In the genomic region with DNA sequence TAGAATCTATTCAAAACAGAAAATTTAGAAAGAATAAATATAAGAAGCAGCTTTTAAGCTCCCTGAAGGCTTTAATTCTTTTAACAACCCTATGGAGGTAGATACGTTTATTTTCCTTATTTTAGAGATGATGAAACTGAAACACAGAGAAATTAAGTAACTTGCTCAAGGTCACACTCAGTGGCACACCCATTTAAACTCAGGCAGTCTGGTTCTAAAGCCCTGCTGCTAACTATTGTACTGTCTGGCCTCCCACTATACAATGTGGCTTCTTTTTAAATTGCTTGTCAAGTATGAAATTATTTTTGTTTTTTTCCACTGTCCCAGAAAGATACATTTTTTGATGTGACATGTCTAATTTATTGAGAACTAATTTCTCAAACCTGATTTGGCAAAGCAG, we compare ENCODE assay signal across 2 cellular contexts.
TF ChIP-seq lines count a peak whose summit lies in the region.

No MANE protein-coding gene starts in this region.

TF ChIP-seq in SK-N-SH, 30 proteins besides CTCF, POLR2A, EP300 and RAD21:
- TF ChIP-seq, protein P1, sequence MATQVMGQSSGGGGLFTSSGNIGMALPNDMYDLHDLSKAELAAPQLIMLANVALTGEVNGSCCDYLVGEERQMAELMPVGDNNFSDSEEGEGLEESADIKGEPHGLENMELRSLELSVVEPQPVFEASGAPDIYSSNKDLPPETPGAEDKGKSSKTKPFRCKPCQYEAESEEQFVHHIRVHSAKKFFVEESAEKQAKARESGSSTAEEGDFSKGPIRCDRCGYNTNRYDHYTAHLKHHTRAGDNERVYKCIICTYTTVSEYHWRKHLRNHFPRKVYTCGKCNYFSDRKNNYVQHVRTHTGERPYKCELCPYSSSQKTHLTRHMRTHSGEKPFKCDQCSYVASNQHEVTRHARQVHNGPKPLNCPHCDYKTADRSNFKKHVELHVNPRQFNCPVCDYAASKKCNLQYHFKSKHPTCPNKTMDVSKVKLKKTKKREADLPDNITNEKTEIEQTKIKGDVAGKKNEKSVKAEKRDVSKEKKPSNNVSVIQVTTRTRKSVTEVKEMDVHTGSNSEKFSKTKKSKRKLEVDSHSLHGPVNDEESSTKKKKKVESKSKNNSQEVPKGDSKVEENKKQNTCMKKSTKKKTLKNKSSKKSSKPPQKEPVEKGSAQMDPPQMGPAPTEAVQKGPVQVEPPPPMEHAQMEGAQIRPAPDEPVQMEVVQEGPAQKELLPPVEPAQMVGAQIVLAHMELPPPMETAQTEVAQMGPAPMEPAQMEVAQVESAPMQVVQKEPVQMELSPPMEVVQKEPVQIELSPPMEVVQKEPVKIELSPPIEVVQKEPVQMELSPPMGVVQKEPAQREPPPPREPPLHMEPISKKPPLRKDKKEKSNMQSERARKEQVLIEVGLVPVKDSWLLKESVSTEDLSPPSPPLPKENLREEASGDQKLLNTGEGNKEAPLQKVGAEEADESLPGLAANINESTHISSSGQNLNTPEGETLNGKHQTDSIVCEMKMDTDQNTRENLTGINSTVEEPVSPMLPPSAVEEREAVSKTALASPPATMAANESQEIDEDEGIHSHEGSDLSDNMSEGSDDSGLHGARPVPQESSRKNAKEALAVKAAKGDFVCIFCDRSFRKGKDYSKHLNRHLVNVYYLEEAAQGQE (IDR thresholded peaks at IDR 0.05; ENCODE audit: low read depth, low read length): no peak
- TF ChIP-seq SMC3 (IDR thresholded peaks at IDR 0.05; ENCODE audit: low read depth, low read length): no peak
- no peak for TF ChIP-seq GABPA (IDR thresholded peaks at IDR 0.05; ENCODE audit: low read depth)
- TF ChIP-seq, protein P2, sequence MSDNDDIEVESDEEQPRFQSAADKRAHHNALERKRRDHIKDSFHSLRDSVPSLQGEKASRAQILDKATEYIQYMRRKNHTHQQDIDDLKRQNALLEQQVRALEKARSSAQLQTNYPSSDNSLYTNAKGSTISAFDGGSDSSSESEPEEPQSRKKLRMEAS (IDR thresholded peaks at IDR 0.05; ENCODE audit: low read depth): no peak
- no peak for TF ChIP-seq CHD2 (IDR thresholded peaks at IDR 0.05; ENCODE audit: low read length, partially characterized antibody)
- no peak for TF ChIP-seq YY1 (IDR thresholded peaks at IDR 0.05; ENCODE audit: low read depth)
- TF ChIP-seq, protein P3, sequence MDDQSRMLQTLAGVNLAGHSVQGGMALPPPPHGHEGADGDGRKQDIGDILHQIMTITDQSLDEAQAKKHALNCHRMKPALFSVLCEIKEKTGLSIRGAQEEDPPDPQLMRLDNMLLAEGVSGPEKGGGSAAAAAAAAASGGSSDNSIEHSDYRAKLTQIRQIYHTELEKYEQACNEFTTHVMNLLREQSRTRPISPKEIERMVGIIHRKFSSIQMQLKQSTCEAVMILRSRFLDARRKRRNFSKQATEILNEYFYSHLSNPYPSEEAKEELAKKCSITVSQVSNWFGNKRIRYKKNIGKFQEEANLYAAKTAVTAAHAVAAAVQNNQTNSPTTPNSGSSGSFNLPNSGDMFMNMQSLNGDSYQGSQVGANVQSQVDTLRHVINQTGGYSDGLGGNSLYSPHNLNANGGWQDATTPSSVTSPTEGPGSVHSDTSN (IDR thresholded peaks at IDR 0.05): no peak
- TF ChIP-seq MXI1 (IDR thresholded peaks at IDR 0.05; ENCODE audit: low read depth, low read length): no peak
- TF ChIP-seq, protein P4, sequence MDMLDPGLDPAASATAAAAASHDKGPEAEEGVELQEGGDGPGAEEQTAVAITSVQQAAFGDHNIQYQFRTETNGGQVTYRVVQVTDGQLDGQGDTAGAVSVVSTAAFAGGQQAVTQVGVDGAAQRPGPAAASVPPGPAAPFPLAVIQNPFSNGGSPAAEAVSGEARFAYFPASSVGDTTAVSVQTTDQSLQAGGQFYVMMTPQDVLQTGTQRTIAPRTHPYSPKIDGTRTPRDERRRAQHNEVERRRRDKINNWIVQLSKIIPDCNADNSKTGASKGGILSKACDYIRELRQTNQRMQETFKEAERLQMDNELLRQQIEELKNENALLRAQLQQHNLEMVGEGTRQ (IDR thresholded peaks at IDR 0.05; ENCODE audit: borderline replicate concordance, low read depth, low read length): no peak

TF ChIP-seq in SK-N-SH treated with all-trans-retinoic acid at 6 μM for 48 hours, 23 proteins besides CTCF, POLR2A, EP300 and RAD21 (continued from another document):
- no peak for TF ChIP-seq CSDC2 (CRISPR knock-in tag; IDR thresholded peaks at IDR 0.05)
- TF ChIP-seq ZFP30 (CRISPR knock-in tag; IDR thresholded peaks at IDR 0.05): no peak
- no peak for TF ChIP-seq ARNTL (CRISPR knock-in tag; IDR thresholded peaks at IDR 0.05; ENCODE audit: borderline replicate concordance, low read depth)
- TF ChIP-seq TCF4 (CRISPR knock-in tag; IDR thresholded peaks at IDR 0.05; ENCODE audit: borderline replicate concordance): no peak
- no peak for TF ChIP-seq SNAI2 (CRISPR knock-in tag; IDR thresholded peaks at IDR 0.05)
- no peak for TF ChIP-seq ZNF565 (CRISPR knock-in tag; conservative IDR thresholded peaks at IDR 0.05; ENCODE audit: low read depth)
- TF ChIP-seq ESRRG (CRISPR knock-in tag; IDR thresholded peaks at IDR 0.05): no peak
- no peak for TF ChIP-seq RARB (CRISPR knock-in tag; IDR thresholded peaks at IDR 0.05)
- TF ChIP-seq, protein P5, sequence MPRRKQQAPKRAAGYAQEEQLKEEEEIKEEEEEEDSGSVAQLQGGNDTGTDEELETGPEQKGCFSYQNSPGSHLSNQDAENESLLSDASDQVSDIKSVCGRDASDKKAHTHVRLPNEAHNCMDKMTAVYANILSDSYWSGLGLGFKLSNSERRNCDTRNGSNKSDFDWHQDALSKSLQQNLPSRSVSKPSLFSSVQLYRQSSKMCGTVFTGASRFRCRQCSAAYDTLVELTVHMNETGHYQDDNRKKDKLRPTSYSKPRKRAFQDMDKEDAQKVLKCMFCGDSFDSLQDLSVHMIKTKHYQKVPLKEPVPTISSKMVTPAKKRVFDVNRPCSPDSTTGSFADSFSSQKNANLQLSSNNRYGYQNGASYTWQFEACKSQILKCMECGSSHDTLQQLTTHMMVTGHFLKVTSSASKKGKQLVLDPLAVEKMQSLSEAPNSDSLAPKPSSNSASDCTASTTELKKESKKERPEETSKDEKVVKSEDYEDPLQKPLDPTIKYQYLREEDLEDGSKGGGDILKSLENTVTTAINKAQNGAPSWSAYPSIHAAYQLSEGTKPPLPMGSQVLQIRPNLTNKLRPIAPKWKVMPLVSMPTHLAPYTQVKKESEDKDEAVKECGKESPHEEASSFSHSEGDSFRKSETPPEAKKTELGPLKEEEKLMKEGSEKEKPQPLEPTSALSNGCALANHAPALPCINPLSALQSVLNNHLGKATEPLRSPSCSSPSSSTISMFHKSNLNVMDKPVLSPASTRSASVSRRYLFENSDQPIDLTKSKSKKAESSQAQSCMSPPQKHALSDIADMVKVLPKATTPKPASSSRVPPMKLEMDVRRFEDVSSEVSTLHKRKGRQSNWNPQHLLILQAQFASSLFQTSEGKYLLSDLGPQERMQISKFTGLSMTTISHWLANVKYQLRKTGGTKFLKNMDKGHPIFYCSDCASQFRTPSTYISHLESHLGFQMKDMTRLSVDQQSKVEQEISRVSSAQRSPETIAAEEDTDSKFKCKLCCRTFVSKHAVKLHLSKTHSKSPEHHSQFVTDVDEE (CRISPR knock-in tag; IDR thresholded peaks at IDR 0.05): no peak
- no peak for TF ChIP-seq TOX (CRISPR knock-in tag; IDR thresholded peaks at IDR 0.05; ENCODE audit: borderline replicate concordance)
- TF ChIP-seq, protein P6, sequence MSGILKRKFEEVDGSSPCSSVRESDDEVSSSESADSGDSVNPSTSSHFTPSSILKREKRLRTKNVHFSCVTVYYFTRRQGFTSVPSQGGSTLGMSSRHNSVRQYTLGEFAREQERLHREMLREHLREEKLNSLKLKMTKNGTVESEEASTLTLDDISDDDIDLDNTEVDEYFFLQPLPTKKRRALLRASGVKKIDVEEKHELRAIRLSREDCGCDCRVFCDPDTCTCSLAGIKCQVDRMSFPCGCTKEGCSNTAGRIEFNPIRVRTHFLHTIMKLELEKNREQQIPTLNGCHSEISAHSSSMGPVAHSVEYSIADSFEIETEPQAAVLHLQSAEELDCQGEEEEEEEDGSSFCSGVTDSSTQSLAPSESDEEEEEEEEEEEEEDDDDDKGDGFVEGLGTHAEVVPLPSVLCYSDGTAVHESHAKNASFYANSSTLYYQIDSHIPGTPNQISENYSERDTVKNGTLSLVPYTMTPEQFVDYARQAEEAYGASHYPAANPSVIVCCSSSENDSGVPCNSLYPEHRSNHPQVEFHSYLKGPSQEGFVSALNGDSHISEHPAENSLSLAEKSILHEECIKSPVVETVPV (CRISPR knock-in tag; IDR thresholded peaks at IDR 0.05): no peak
- no peak for TF ChIP-seq GLIS3 (CRISPR knock-in tag; IDR thresholded peaks at IDR 0.05)
- TF ChIP-seq ZNF70 (CRISPR knock-in tag; IDR thresholded peaks at IDR 0.05): no peak
- no peak for TF ChIP-seq ZFP3 (CRISPR knock-in tag; IDR thresholded peaks at IDR 0.05)
- TF ChIP-seq ZNF8 (CRISPR knock-in tag; IDR thresholded peaks at IDR 0.05): no peak
- TF ChIP-seq, protein P7, sequence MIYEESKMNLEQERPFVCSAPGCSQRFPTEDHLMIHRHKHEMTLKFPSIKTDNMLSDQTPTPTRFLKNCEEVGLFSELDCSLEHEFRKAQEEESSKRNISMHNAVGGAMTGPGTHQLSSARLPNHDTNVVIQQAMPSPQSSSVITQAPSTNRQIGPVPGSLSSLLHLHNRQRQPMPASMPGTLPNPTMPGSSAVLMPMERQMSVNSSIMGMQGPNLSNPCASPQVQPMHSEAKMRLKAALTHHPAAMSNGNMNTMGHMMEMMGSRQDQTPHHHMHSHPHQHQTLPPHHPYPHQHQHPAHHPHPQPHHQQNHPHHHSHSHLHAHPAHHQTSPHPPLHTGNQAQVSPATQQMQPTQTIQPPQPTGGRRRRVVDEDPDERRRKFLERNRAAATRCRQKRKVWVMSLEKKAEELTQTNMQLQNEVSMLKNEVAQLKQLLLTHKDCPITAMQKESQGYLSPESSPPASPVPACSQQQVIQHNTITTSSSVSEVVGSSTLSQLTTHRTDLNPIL (CRISPR knock-in tag; IDR thresholded peaks at IDR 0.05; ENCODE audit: low read depth): no peak
- TF ChIP-seq BACH2 (CRISPR knock-in tag; IDR thresholded peaks at IDR 0.05; ENCODE audit: borderline replicate concordance): no peak
